ENCODE assay signal across 33 cellular contexts in genomic region chr6:4220619-4221018, GRCh38.
DNase-seq lines count a peak whose midpoint lies in the region; ATAC-seq, FAIRE-seq and TF ChIP-seq lines count a peak whose summit lies in the region.
"Had no signal": no experiment of that assay in that cellular context is flagged by ENCODE, and none has a peak within 500 bp of the region (broad histone marks: within the 10 kb centered on the region; RNA-seq: fewer than 3 reads in every experiment).

No MANE protein-coding gene starts in this region.

- CTCF ChIA-PET in K562 (lab: Yijun Ruan, JAX; ENCODE audit: low intra/inter-chr PET ratio), result no interaction called here
- CTCF ChIA-PET in activated CD4-positive, alpha-beta T cell treated with anti-CD3 and anti-CD28 coated beads for 36 hours (lab: Charles Lee), result interaction anchor here (0.7 to 1.2 kb wide), 2 partner anchors 10 to 260 kb away, joined by 3 read pairs; no protein-coding TSS in a partner anchor

- H3K9me3 Mint-ChIP-seq in naive thymus-derived CD8-positive, alpha-beta T cell, result peaks cover 0 to 7% (median 0%) of the 10 kb centered on the region in 9 donors
- peaks cover 5% of the 10 kb centered on the region for H3K9me3 Mint-ChIP-seq in activated CD4-positive, alpha-beta T cell treated with anti-CD3 and anti-CD28 coated beads for 36 hours (ENCODE audit: low read depth)

- H2AFZ ChIP-seq in K562 (ENCODE audit: low read depth, low read length), result no peak overlapping the region

- POLR2A ChIA-PET in K562 (lab: Yijun Ruan, JAX), result interaction anchor here (0.6 kb wide), 1 partner anchor 583 kb away, joined by 3 read pairs; no protein-coding TSS in a partner anchor
- POLR2A ChIA-PET in naive thymus-derived CD8-positive, alpha-beta T cell (lab: Charles Lee), result no interaction called here
- POLR2A ChIA-PET in activated CD4-positive, alpha-beta T cell treated with anti-CD3 and anti-CD28 coated beads for 36 hours (lab: Charles Lee), result no interaction called here

- H3K36me3 ChIP-seq in K562 (ENCODE audit: control insufficient read depth, insufficient read depth, low read length), result no peaks in the 10 kb centered on the region
- H3K36me3 ChIP-seq: BE2C, esophagus muscularis mucosa, lower lobe of right lung, ovary had no signal

- H3K27me3 ChIP-seq in K562 (ENCODE audit: control insufficient read depth in 2 of 2, insufficient read depth in 2 of 2, low read length in 2 of 2), result peaks cover 0 to 5% of the 10 kb centered on the region in 2 experiments; a peak in 1 of 5 replicates
- H3K27me3 ChIP-seq: BE2C, esophagus muscularis mucosa, ovary had no signal

- H3K4me2 ChIP-seq in K562 (ENCODE audit: insufficient read depth, low read length), result no peak overlapping the region

- no peak overlapping the region for H3K9ac ChIP-seq in K562 (ENCODE audit: insufficient read depth in 1 of 2, low read depth in 2 of 2, low read length in 2 of 2)

- no peak overlapping the region for H3K4me3 Mint-ChIP-seq in naive thymus-derived CD8-positive, alpha-beta T cell
- no peak overlapping the region for H3K4me3 Mint-ChIP-seq in activated CD4-positive, alpha-beta T cell treated with anti-CD3 and anti-CD28 coated beads for 36 hours
- H3K4me3 Mint-ChIP-seq: activated T-cell treated with anti-CD3 and anti-CD28 coated beads, Interleukin-2, amount 50 U/mL, for 72 hours; CD8-positive, alpha-beta memory T cell; H9; nephron had no signal

- peaks cover 0 to 5% of the 10 kb centered on the region in 2 experiments; a peak in 1 of 5 replicates for H3K4me1 ChIP-seq in K562 (replicated peaks in 1 of 2; ENCODE audit: control insufficient read depth in 2 of 2, insufficient read depth in 2 of 2, low read length in 2 of 2)
- H3K4me1 ChIP-seq: BE2C, esophagus muscularis mucosa, lower lobe of right lung had no signal

- H4K20me1 ChIP-seq in K562 (replicated peaks; ENCODE audit: control insufficient read depth, insufficient read depth, low read length), result no peaks in the 10 kb centered on the region

- TF ChIP-seq RAD21 in K562 (CRISPR knock-in tag; conservative IDR thresholded peaks at IDR 0.05 in 1 of 2, IDR thresholded peaks at IDR 0.05 in 1 of 2), result no peak

- WGBS in K562 (ENCODE audit: insufficient coverage, low coverage, missing lambda C conversion rate), result 0% methylated on average over 2 of the region's 2 CpGs

- ATAC-seq in Right ventricle myocardium superior (ENCODE audit: poor library complexity), result peak; percentile 34
- no peak for ATAC-seq in K562
- ATAC-seq in naive thymus-derived CD8-positive, alpha-beta T cell, result no peak
- ATAC-seq in activated CD4-positive, alpha-beta T cell treated with anti-CD3 and anti-CD28 coated beads for 36 hours, result no peak
- ATAC-seq: activated CD4-positive, CD25-positive, alpha-beta regulatory T cell treated with anti-CD3 and anti-CD28 coated beads, Interleukin-2, amount 50 U/mL, for 24 hours; activated T-cell treated with anti-CD3 and anti-CD28 coated beads, Interleukin-2, amount 50 U/mL, for 72 hours; lower lobe of right lung; Panc1 had no signal

- peaks cover 12 to 42% (median 25%) of the 10 kb centered on the region in 5 donors for H3K27me3 Mint-ChIP-seq in naive thymus-derived CD8-positive, alpha-beta T cell
- H3K27me3 Mint-ChIP-seq in activated CD4-positive, alpha-beta T cell treated with anti-CD3 and anti-CD28 coated beads for 36 hours, result peaks cover 19% of the 10 kb centered on the region

- peaks cover 0 to 5% (median 0%) of the 10 kb centered on the region in 3 donors for H3K36me3 Mint-ChIP-seq in naive thymus-derived CD8-positive, alpha-beta T cell
- H3K36me3 Mint-ChIP-seq in activated CD4-positive, alpha-beta T cell treated with anti-CD3 and anti-CD28 coated beads for 36 hours (ENCODE audit: low read depth), result no peaks in the 10 kb centered on the region

- intact Hi-C loops in Right ventricle myocardium superior (cut with DNase I), result no loop called here
- intact Hi-C loops in cardiac septum (cut with DNase I), result no loop called here
- intact Hi-C loops in K562 (cut with micrococcal nuclease), result no loop called here
- intact Hi-C loops in activated CD4-positive, alpha-beta T cell treated with anti-CD3 and anti-CD28 coated beads for 36 hours (cut with DNase I, micrococcal nuclease), result no loop called here

- no TSS peak for BruUV-seq in K562 (replicated peaks; lab: Mats Ljungman, UMichigan)

- H3K4me3 ChIP-seq in K562, result no peak overlapping the region
- H3K4me3 ChIP-seq in fibroblast of the aortic adventitia (ENCODE audit: low read depth, low read length), result no peak overlapping the region
- H3K4me3 ChIP-seq: esophagus muscularis mucosa, lower lobe of right lung, ovary had no signal

- no peak overlapping the region for H3K27ac ChIP-seq in K562 (ENCODE audit: extremely low read depth, low read depth, low read length)
- H3K27ac ChIP-seq: esophagus muscularis mucosa, lower lobe of right lung, ovary had no signal

- DNase-seq in Right ventricle myocardium superior (no peak), cardiac septum (ENCODE audit: low spot score) (no peak), K562 (ENCODE audit: extremely low read depth in 1 of 4, low spot score in 3 of 4) (no peak), fibroblast of the aortic adventitia (ENCODE audit: low read depth) (peak; percentile 81), stromal cell of bone marrow (ENCODE audit: low read depth) (peak; percentile 16), NCI-H187 treated with DMSO at 0.1 percent for 48 hours (lab: John Stamatoyannopoulos, UW) (no peak)
- no peak for DNase-seq in naive thymus-derived CD8-positive, alpha-beta T cell
- no peak for DNase-seq in activated CD4-positive, alpha-beta T cell treated with anti-CD3 and anti-CD28 coated beads for 36 hours
- DNase-seq: activated CD4-positive, alpha-beta T cell treated with anti-CD3 and anti-CD28 coated beads, Interleukin-2, amount 50 U/mL, for 48 hours; activated T-cell treated with anti-CD3 and anti-CD28 coated beads, Interleukin-2, amount 50 U/mL, for 72 hours; BE2C; CD8-positive, alpha-beta memory T cell; DMS 273 treated with DMSO at 0.1 percent for 48 hours; H9; head of caudate nucleus; Karpas-422; lower lobe of right lung; MV-4-11; NCI-H1436 treated with DMSO at 0.1 percent for 48 hours; NCI-H2107; NCI-H446; NCI-H774; ovary; SHP77 treated with DMSO at 0.1 percent for 48 hours; small intestine; stimulated activated naive CD4-positive, alpha-beta T cell; T-helper 2 cell had no signal

- in situ Hi-C loops in K562 (cut with MboI), result no loop called here

- no peak overlapping the region for H3K27ac Mint-ChIP-seq in naive thymus-derived CD8-positive, alpha-beta T cell
- no peak overlapping the region for H3K27ac Mint-ChIP-seq in activated CD4-positive, alpha-beta T cell treated with anti-CD3 and anti-CD28 coated beads for 36 hours
- H3K27ac Mint-ChIP-seq: activated T-cell treated with anti-CD3 and anti-CD28 coated beads, Interleukin-2, amount 50 U/mL, for 72 hours; CD8-positive, alpha-beta memory T cell; H9; nephron had no signal

- TF ChIP-seq CTCF in K562 (IDR thresholded peaks at IDR 0.05 in 2 of 3, conservative IDR thresholded peaks at IDR 0.05 in 1 of 3; ENCODE audit: insufficient read depth in 2 of 3, low read depth in 1 of 3, low read length in 3 of 3), result no peak
- no peak for TF ChIP-seq CTCF in fibroblast of the aortic adventitia (IDR thresholded peaks at IDR 0.05; ENCODE audit: insufficient read depth, low read length)

- no peaks in the 10 kb centered on the region for H3K9me1 ChIP-seq in K562 (ENCODE audit: control insufficient read depth, insufficient read depth, low read length)

- no peak for TF ChIP-seq EP300 in K562 (IDR thresholded peaks at IDR 0.05; ENCODE audit: low read length)

- no peak for TF ChIP-seq POLR2A in K562 (conservative IDR thresholded peaks at IDR 0.05)

- H3K9me3 ChIP-seq in K562 (replicated peaks; ENCODE audit: control insufficient read depth, insufficient read depth, low read depth, low read length), result no peaks in the 10 kb centered on the region
- H3K9me3 ChIP-seq: BE2C, esophagus muscularis mucosa, lower lobe of right lung, ovary had no signal

- H3K4me1 Mint-ChIP-seq in naive thymus-derived CD8-positive, alpha-beta T cell, result no peaks in the 10 kb centered on the region
- peaks cover 5% of the 10 kb centered on the region for H3K4me1 Mint-ChIP-seq in activated CD4-positive, alpha-beta T cell treated with anti-CD3 and anti-CD28 coated beads for 36 hours
- H3K4me1 Mint-ChIP-seq: CD8-positive, alpha-beta memory T cell had no signal

- no peaks in the 10 kb centered on the region for H3K79me2 ChIP-seq in K562 (ENCODE audit: control insufficient read depth, insufficient read depth, low read length)

- no peak for FAIRE-seq in K562 (lab: Jason Lieb, UNC)
- FAIRE-seq: A204.1, GM12892, small intestine had no signal

TF ChIP-seq in K562, 482 proteins besides CTCF, POLR2A, EP300 and RAD21:
- TF ChIP-seq CEBPG (CRISPR knock-in tag; IDR thresholded peaks at IDR 0.05) (no peak), CEBPG (tag; conservative IDR thresholded peaks at IDR 0.05 in 1 of 2, IDR thresholded peaks at IDR 0.05 in 1 of 2) (peak; percentile 39 to 62; a peak in 2 of 4 replicates), ZNF41 (CRISPR knock-in tag; conservative IDR thresholded peaks at IDR 0.05) (no peak)

Comparison
In these comparisons a context has a peak if more than half of its experiments do, and no peak if none do; other contexts are left out.
1. DNase-seq: peak in fibroblast of the aortic adventitia (single experiment) and stromal cell of bone marrow (single experiment); none in Right ventricle myocardium superior (single experiment), cardiac septum (single experiment), K562 (0 of 4), naive thymus-derived CD8-positive, alpha-beta T cell (0 of 10), NCI-H187 treated with DMSO at 0.1 percent for 48 hours (single experiment) and activated CD4-positive, alpha-beta T cell treated with anti-CD3 and anti-CD28 coated beads for 36 hours (single experiment).